Comparison of ENCODE assay signal across 15 cellular contexts in genomic region chr13:44292545-44292944, GRCh38.
A peak's percentile ranks its signal among the peaks of the same experiment; 100 is the strongest.
DNase-seq lines count a peak whose midpoint lies in the region; ATAC-seq and TF ChIP-seq lines count a peak whose summit lies in the region.
"Had no signal": no experiment of that assay in that cellular context is flagged by ENCODE, and none has a peak within 500 bp of the region (broad histone marks: within the 10 kb centered on the region; RNA-seq: fewer than 3 reads in every experiment).

No MANE protein-coding gene starts in this region.

- CTCF ChIA-PET in CD4-positive, alpha-beta T cell (lab: Charles Lee), result no interaction called here
- CTCF ChIA-PET in Calu3 (lab: Charles Lee), result no interaction called here

- no peak for DNase-seq in CD4-positive, alpha-beta T cell
- DNase-seq in NCI-H69 (lab: John Stamatoyannopoulos, UW) (peak; percentile 11), kidney tubule cell (ENCODE audit: low spot score) (peak; percentile 26), renal cortical epithelial cell (ENCODE audit: low read depth) (peak; percentile 43), NCI-H1048 (lab: John Stamatoyannopoulos, UW) (no peak), Calu3 (no peak), AG08396 (ENCODE audit: low spot score) (no peak)
- DNase-seq: activated CD4-positive, alpha-beta T cell treated with anti-CD3 and anti-CD28 coated beads, Interleukin-2, amount 50 U/mL, for 1 hour; adrenal gland; erythroblast; NCI-H2107; stimulated activated CD4-positive, alpha-beta T cell treated with anti-CD3 and anti-CD28 coated beads, Interleukin-4, amount 100 ng/mL, for 24 hours; stimulated activated CD8-positive, alpha-beta memory T cell treated with anti-CD3 and anti-CD28 coated beads, Interleukin-4, amount 100 ng/mL, for 48 hours had no signal

- H3K27me3 Mint-ChIP-seq in CD4-positive, alpha-beta T cell, result peaks cover 17% of the 10 kb centered on the region
- no peaks in the 10 kb centered on the region for H3K27me3 Mint-ChIP-seq in Calu3 (ENCODE audit: unreplicated experiment)

- POLR2A ChIA-PET in CD4-positive, alpha-beta T cell (lab: Charles Lee), result interaction anchor here (1.1 kb wide), 1 partner anchor 18 kb away, joined by 4 read pairs; no protein-coding TSS in a partner anchor

- peaks cover 18% of the 10 kb centered on the region for H3K4me1 Mint-ChIP-seq in CD4-positive, alpha-beta T cell (ENCODE audit: low read depth)
- H3K4me1 Mint-ChIP-seq in Calu3 (ENCODE audit: low read depth, unreplicated experiment), result no peaks in the 10 kb centered on the region

- peaks cover 3% of the 10 kb centered on the region for H3K27me3 ChIP-seq in CD4-positive, alpha-beta T cell (ENCODE audit: control insufficient read depth, insufficient read depth, low read length)
- H3K27me3 ChIP-seq: adrenal gland had no signal

- no peak for TF ChIP-seq CTCF in CD4-positive, alpha-beta T cell (IDR thresholded peaks at IDR 0.05)
- no peak for TF ChIP-seq CTCF in Calu3 (IDR thresholded peaks at IDR 0.05; ENCODE audit: unreplicated experiment)

- no peak overlapping the region for H3K4me3 Mint-ChIP-seq in CD4-positive, alpha-beta T cell
- no peak overlapping the region for H3K4me3 Mint-ChIP-seq in Calu3 (ENCODE audit: low read depth, unreplicated experiment)

- BruUV-seq in Calu3 (replicated peaks; lab: Mats Ljungman, UMichigan), result no TSS peak

- no peak overlapping the region for H3K27ac Mint-ChIP-seq in CD4-positive, alpha-beta T cell
- no peak overlapping the region for H3K27ac Mint-ChIP-seq in Calu3 (ENCODE audit: unreplicated experiment)
- H3K27ac Mint-ChIP-seq: IgD-negative memory B cell had no signal

- no peaks in the 10 kb centered on the region for H3K9me3 ChIP-seq in CD4-positive, alpha-beta T cell (ENCODE audit: control insufficient read depth, low read length)
- H3K9me3 ChIP-seq: adrenal gland had no signal

- intact Hi-C loops in CD4-positive, alpha-beta T cell (cut with DNase I, micrococcal nuclease), result no loop called here
- intact Hi-C loops in Calu3 (cut with micrococcal nuclease; ENCODE audit: unreplicated experiment), result no loop called here

- peak; percentile 48 for ATAC-seq in CD4-positive, alpha-beta T cell (ENCODE audit: poor library complexity)

- H3K9me3 Mint-ChIP-seq in CD4-positive, alpha-beta T cell, result no peaks in the 10 kb centered on the region
- H3K9me3 Mint-ChIP-seq in Calu3 (ENCODE audit: low read depth, unreplicated experiment), result peaks cover 4% of the 10 kb centered on the region
- H3K9me3 Mint-ChIP-seq: IgD-negative memory B cell had no signal

- no peak overlapping the region for H3K27ac ChIP-seq in CD4-positive, alpha-beta T cell (ENCODE audit: low read depth, low read length)
- H3K27ac ChIP-seq: adrenal gland; BLaER1 treated with 17β-estradiol and CSF1 and Interleukin-3, amounts not matched to agents 10 nM and 100 nM had no signal

- no peaks in the 10 kb centered on the region for H3K36me3 Mint-ChIP-seq in CD4-positive, alpha-beta T cell (ENCODE audit: low read depth)
- no peaks in the 10 kb centered on the region for H3K36me3 Mint-ChIP-seq in Calu3 (ENCODE audit: insufficient read depth, unreplicated experiment)

Comparison
In these comparisons a context has a peak if more than half of its experiments do, and no peak if none do; other contexts are left out.
1. DNase-seq: peak in NCI-H69 (single experiment), kidney tubule cell (single experiment) and renal cortical epithelial cell (single experiment); none in CD4-positive, alpha-beta T cell (0 of 10), NCI-H1048 (single experiment), Calu3 (single experiment) and AG08396 (single experiment).